In the genomic region with DNA sequence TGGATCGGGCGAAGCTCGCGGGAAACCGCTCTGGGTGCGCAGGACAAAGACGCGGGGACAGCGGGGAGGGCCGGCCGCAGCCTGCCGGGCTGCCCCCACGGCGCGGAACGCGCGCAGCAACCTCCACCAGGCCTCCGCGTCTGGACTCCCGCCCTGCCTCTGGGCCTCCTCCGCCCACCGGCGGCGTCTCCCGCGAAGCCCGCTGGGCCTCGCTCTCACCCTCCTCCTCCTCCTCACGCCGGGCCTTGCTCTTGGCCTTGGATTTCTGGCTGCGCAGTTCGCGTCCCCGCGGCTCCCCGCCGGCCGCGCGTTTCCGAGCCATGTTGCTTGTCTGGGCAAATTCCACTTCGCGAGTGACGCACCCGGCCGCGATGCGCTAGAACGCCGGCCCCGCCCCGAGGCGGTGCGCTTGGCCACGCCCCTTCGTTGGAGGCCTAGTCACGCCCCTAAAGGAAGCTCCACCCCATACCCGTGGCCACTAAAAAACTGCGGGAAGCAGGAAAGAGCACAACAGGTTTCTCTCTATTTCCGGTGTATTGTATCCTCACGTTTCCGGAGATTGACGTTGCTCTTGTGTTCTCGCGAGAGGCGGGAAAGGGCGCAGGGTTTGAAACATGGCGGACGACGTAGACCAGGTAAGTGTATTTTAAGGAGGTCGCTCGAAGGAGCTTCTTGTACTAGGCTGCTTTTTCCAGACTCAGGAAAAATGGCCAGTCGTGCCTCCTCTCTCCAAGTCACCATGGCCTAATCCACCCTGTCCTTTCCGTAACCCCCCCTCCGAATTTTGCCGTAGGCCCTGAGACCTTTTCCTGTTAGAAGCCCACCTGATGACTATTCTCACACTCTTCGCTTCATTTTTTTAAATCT, we compare ENCODE assay signal across 8 cellular contexts.
DNase-seq lines count a peak whose midpoint lies in the region; ATAC-seq and TF ChIP-seq lines count a peak whose summit lies in the region.

Gene LSM3, plus strand, starts transcription at position 571 of the 867 bp plus-strand sequence. Its CDS starts 44 bp downstream, at position 615.
Gene XPC, minus strand, starts transcription at position 355 of the 867 bp plus-strand sequence. Its CDS starts 33 bp downstream, at position 322.

- ATAC-seq in GM19035 (IDR thresholded peaks at IDR 0.05; ENCODE audit: unreplicated experiment) = peak; percentile 87
- ATAC-seq in HG03354 (IDR thresholded peaks at IDR 0.05; ENCODE audit: poor library complexity, severe bottlenecking, unreplicated experiment) = peak; percentile 93
- ATAC-seq in activated CD4-positive, CD25-positive, alpha-beta regulatory T cell treated with anti-CD3 and anti-CD28 coated beads, Interleukin-2, amount 50 U/mL, for 24 hours = peak; percentile 93 to 94

- DNase-seq in AG09319 (ENCODE audit: extremely low read depth, low read depth) (peak; percentile 99), NCI-H446 treated with DMSO at 0.1 percent for 48 hours (lab: John Stamatoyannopoulos, UW) (peak; percentile 92), cerebellar cortex (ENCODE audit: low spot score) (peak; percentile 100), iris pigment epithelial cell (ENCODE audit: low read depth) (peak; percentile 99)
- peak; percentile 94 to 97 for DNase-seq in stimulated activated CD4-positive, alpha-beta T cell treated with anti-CD3 and anti-CD28 coated beads, Interleukin-12 subunit alpha, Interleukin-12 subunit beta, amount 100 ng/mL, for 24 hours (ENCODE audit: low read depth in 2 of 2)

- no peak for TF ChIP-seq CTCF in AG09319 (IDR thresholded peaks at IDR 0.05; ENCODE audit: low read depth, low read length)

Comparison
In these comparisons a context has a peak if more than half of its experiments do, and no peak if none do; other contexts are left out.
1. Peak in every context shown above with its lines: DNase-seq and ATAC-seq.